In the genomic region with DNA sequence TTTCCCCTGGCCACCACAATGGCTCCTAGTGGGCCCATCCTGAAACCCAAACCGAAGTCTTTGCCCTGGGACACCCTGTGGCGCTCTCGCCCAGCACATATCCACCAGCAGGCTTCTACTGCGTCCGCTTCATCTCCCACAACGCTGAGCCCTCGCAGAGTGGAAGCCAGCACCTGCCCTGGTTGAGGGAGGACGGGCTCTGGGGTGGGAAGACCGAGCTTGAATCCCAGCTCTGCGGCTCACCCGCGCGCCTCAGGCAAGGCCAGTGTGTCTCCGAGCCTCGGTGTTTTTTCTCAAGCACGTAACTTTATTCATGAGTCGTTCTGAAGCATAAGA, we compare ENCODE assay signal across 14 cellular contexts. TPM values are rescaled to one million over a fixed set of nuclear protein-coding genes. Genes with fewer than 3 reads are reported as not detected.
A peak's percentile ranks its signal among the peaks of the same experiment; 100 is the strongest.
DNase-seq lines count a peak whose midpoint lies in the region; ATAC-seq, FAIRE-seq and TF ChIP-seq lines count a peak whose summit lies in the region.
"Had no signal": no experiment of that assay in that cellular context is flagged by ENCODE, and none has a peak within 500 bp of the region (broad histone marks: within the 10 kb centered on the region; RNA-seq: fewer than 3 reads in every experiment).

No MANE protein-coding gene starts in this region.

- H3K4ac ChIP-seq in H1 (replicated peaks; ENCODE audit: insufficient read length, low read depth, low read length) (no peak overlapping the region), neuronal stem cell (ENCODE audit: low read length) (no peak overlapping the region)

- H3K23ac ChIP-seq in H1 (ENCODE audit: insufficient read length), result no peak overlapping the region
- H3K23ac ChIP-seq in neuronal stem cell (ENCODE audit: low read depth, low read length, poor library complexity), result peak overlapping the region; percentile 25

- TF ChIP-seq POLR2A in H1 (IDR thresholded peaks at IDR 0.05; ENCODE audit: control extremely low read depth in 1 of 2, low read depth in 2 of 2, low read length in 2 of 2), result no peak
- no peak for TF ChIP-seq POLR2A in spleen (IDR thresholded peaks at IDR 0.05)
- no peak for TF ChIP-seq POLR2A in stomach (IDR thresholded peaks at IDR 0.05)

- no peak for TF ChIP-seq CTCF in PC-3 (conservative IDR thresholded peaks at IDR 0.05; ENCODE audit: low read depth, low read length)
- no peak for TF ChIP-seq CTCF in H1 (IDR thresholded peaks at IDR 0.05; ENCODE audit: control extremely low read depth in 1 of 3, insufficient read depth in 1 of 3, low read depth in 1 of 3, low read length in 3 of 3)
- TF ChIP-seq CTCF in spleen (IDR thresholded peaks at IDR 0.05 in 8 of 11, conservative IDR thresholded peaks at IDR 0.05 in 3 of 11), result no peak
- no peak for TF ChIP-seq CTCF in stomach (IDR thresholded peaks at IDR 0.05)

- H2BK5ac ChIP-seq in H1 (ENCODE audit: low read depth, low read length) (no peak overlapping the region), neuronal stem cell (ENCODE audit: low read length) (peak overlapping the region; percentile 58)

- no peak overlapping the region for H3K56ac ChIP-seq in H1 (replicated peaks; ENCODE audit: insufficient read length, low read depth, low read length)

- H3K36me3 ChIP-seq in PC-3 (ENCODE audit: low read depth, low read length) (no peaks in the 10 kb centered on the region), H1 (ENCODE audit: control insufficient read depth in 2 of 4, insufficient read depth in 4 of 4, low read length in 3 of 4) (no peaks in the 10 kb centered on the region; a peak in 1 of 8 replicates), neuronal stem cell (replicated peaks in 1 of 2; ENCODE audit: control insufficient read depth in 2 of 2, insufficient read depth in 2 of 2, low read length in 2 of 2) (peaks cover 0 to 14% of the 10 kb centered on the region in 2 donors), spleen (peaks cover 0 to 23% (median 4%) of the 10 kb centered on the region in 6 donors), stomach (peaks cover 5 to 20% (median 19%) of the 10 kb centered on the region in 4 donors)

- H3K27me3 ChIP-seq in PC-3 (ENCODE audit: low read length) (no peaks in the 10 kb centered on the region), H1 (replicated peaks in 1 of 4; ENCODE audit: control insufficient read depth in 3 of 4, extremely low read depth in 1 of 4, insufficient read depth in 3 of 4, low read length in 3 of 4) (no peaks in the 10 kb centered on the region), neuronal stem cell (ENCODE audit: control insufficient read depth in 3 of 3, insufficient read depth in 3 of 3, low read depth in 1 of 3, low read length in 3 of 3) (peaks cover 0 to 3% (median 3%) of the 10 kb centered on the region in 3 experiments), spleen (replicated peaks in 1 of 7) (no peaks in the 10 kb centered on the region), stomach (no peaks in the 10 kb centered on the region)
- H3K27me3 ChIP-seq: BLaER1 treated with 17β-estradiol and CSF1 and Interleukin-3, amounts not matched to agents 10 nM and 100 nM had no signal

- H4K5ac ChIP-seq in H1 (ENCODE audit: insufficient read length, low read depth, low read length), result no peak overlapping the region

- H2AK5ac ChIP-seq in H1 (ENCODE audit: low read depth, low read length) (no peak overlapping the region), neuronal stem cell (ENCODE audit: low read depth, low read length) (peak overlapping the region; percentile 83)

- H3K79me1 ChIP-seq in H1 (ENCODE audit: low read depth, low read length), result no peaks in the 10 kb centered on the region
- H3K79me1 ChIP-seq in neuronal stem cell (ENCODE audit: low read depth, low read length), result no peaks in the 10 kb centered on the region

- H2BK15ac ChIP-seq in H1 (ENCODE audit: low read length) (no peak overlapping the region), neuronal stem cell (ENCODE audit: low read length) (peak overlapping the region; percentile 87)

- CTCF ChIA-PET in PC-3 (lab: Charles Lee), result no interaction called here
- CTCF ChIA-PET in H1 (lab: Charles Lee; ENCODE audit: partially characterized antibody), result interaction anchor here (1.0 to 7.7 kb wide), 6 partner anchors 12 to 288 kb away, joined by 3 to 68 read pairs (median 16); no protein-coding TSS in a partner anchor

- intact Hi-C loops in PC-3 (cut with micrococcal nuclease), result no loop called here
- intact Hi-C loops in spleen (cut with DNase I; ENCODE audit: low total_unique reads), result no loop called here
- intact Hi-C loops in stomach (cut with DNase I; ENCODE audit: low total_unique reads), result loop anchor here (10.0 kb wide), 1 partner anchor 244 kb away; no protein-coding TSS in a partner anchor

- 96% methylated on average over 14 of the region's 17 CpGs; no CpG with 5 or more reads in 1 of the 2 experiments for WGBS in H1 (ENCODE audit: extremely low coverage in 1 of 2, insufficient coverage in 1 of 2, insufficient read length in 1 of 2, insufficient replicate concordance in 2 of 2, low coverage in 1 of 2, low lambda C conversion rate in 2 of 2, missing lambda C conversion rate in 1 of 2), 2 experiments
- no CpG with 5 or more reads among the region's 17 CpGs for WGBS in neuronal stem cell (ENCODE audit: extremely low coverage in 2 of 2, insufficient read length in 2 of 2, insufficient replicate concordance in 1 of 2), 2 donors
- 91 to 94% (median 93%) methylated on average over 17 of the region's 17 CpGs for WGBS in spleen, 5 donors
- WGBS in stomach, 5 donors, result 92 to 94% (median 93%) methylated on average over 14 to 17 of the region's 17 CpGs

- H3F3A ChIP-seq in PC-3 (ENCODE audit: low read length, unreplicated experiment), result no peaks in the 10 kb centered on the region

- H3K4me1 ChIP-seq in PC-3 (ENCODE audit: insufficient read depth, low read length), result no peaks in the 10 kb centered on the region
- peaks cover 0 to 16% (median 1%) of the 10 kb centered on the region in 4 experiments; a peak in 3 of 7 replicates for H3K4me1 ChIP-seq in H1 (replicated peaks in 1 of 4; ENCODE audit: control insufficient read depth in 3 of 4, insufficient read depth in 4 of 4, low read length in 3 of 4)
- H3K4me1 ChIP-seq in neuronal stem cell (ENCODE audit: control insufficient read depth in 2 of 2, insufficient read depth in 1 of 2, low read depth in 1 of 2, low read length in 2 of 2), result peaks cover 10 to 12% of the 10 kb centered on the region in 2 donors
- peaks cover 6 to 47% (median 30%) of the 10 kb centered on the region in 6 donors for H3K4me1 ChIP-seq in spleen
- H3K4me1 ChIP-seq in stomach, result peaks cover 15 to 42% (median 33%) of the 10 kb centered on the region in 4 donors

- no peak overlapping the region for H2BK20ac ChIP-seq in H1 (ENCODE audit: low read length)

- H3K9me3 ChIP-seq in PC-3 (ENCODE audit: low read length), result no peaks in the 10 kb centered on the region
- no peaks in the 10 kb centered on the region for H3K9me3 ChIP-seq in H1 (ENCODE audit: insufficient read depth in 2 of 2, low read depth in 1 of 2, low read length in 1 of 2)
- H3K9me3 ChIP-seq in neuronal stem cell (replicated peaks in 1 of 2; ENCODE audit: control insufficient read depth in 2 of 2, insufficient read depth in 1 of 2, low read depth in 1 of 2, low read length in 2 of 2), result no peaks in the 10 kb centered on the region
- H3K9me3 ChIP-seq in spleen, result no peaks in the 10 kb centered on the region
- no peaks in the 10 kb centered on the region for H3K9me3 ChIP-seq in stomach
- H3K9me3 ChIP-seq: BLaER1 treated with 17β-estradiol and CSF1 and Interleukin-3, amounts not matched to agents 10 nM and 100 nM had no signal

- H3K79me2 ChIP-seq in PC-3 (ENCODE audit: low read length) (no peaks in the 10 kb centered on the region), H1 (ENCODE audit: control insufficient read depth in 1 of 2, insufficient read depth in 2 of 2, low read length in 2 of 2) (no peaks in the 10 kb centered on the region)

- peaks cover 3% of the 10 kb centered on the region; the same call in 1 of the 2 replicates for H3K23me2 ChIP-seq in H1 (ENCODE audit: low read depth, low read length)

- no peak overlapping the region; the same call in 1 of the 2 replicates for H2BK12ac ChIP-seq in H1 (ENCODE audit: low read depth, low read length)
- peak overlapping the region; percentile 63 for H2BK12ac ChIP-seq in neuronal stem cell (ENCODE audit: low read length)

- H2BK120ac ChIP-seq in H1 (replicated peaks; ENCODE audit: low read depth, low read length) (no peak overlapping the region), neuronal stem cell (ENCODE audit: low read depth, low read length) (no peak overlapping the region)

- no peaks in the 10 kb centered on the region for H3K9me2 ChIP-seq in PC-3 (replicated peaks; ENCODE audit: low read length)

- H4K8ac ChIP-seq in H1 (ENCODE audit: extremely low read depth, insufficient read depth, low read length) (no peak overlapping the region), neuronal stem cell (ENCODE audit: low read depth, low read length) (no peak overlapping the region)

- FAIRE-seq in H1 (lab: Jason Lieb, UNC), result no peak
- FAIRE-seq: H54 had no signal

- H3K27ac ChIP-seq in PC-3 (ENCODE audit: low read length) (no peak overlapping the region), H1 (ENCODE audit: low read depth, low read length) (no peak overlapping the region), neuronal stem cell (replicated peaks; ENCODE audit: low read length) (no peak overlapping the region), spleen (no peak overlapping the region), stomach (peak overlapping the region in 1 of 5 donors; percentile 74)
- H3K27ac ChIP-seq: BLaER1 treated with 17β-estradiol and CSF1 and Interleukin-3, amounts not matched to agents 10 nM and 100 nM had no signal

- H3K4me3 ChIP-seq in PC-3 (ENCODE audit: low read length) (no peak overlapping the region), H1 (ENCODE audit: extremely low read depth in 1 of 4, insufficient read depth in 2 of 4, low read depth in 3 of 4, low read length in 4 of 4) (no peak overlapping the region), neuronal stem cell (ENCODE audit: low read length in 2 of 2) (no peak overlapping the region), spleen (no peak overlapping the region), stomach (no peak overlapping the region)
- H3K4me3 ChIP-seq: BLaER1 treated with 17β-estradiol and CSF1 and Interleukin-3, amounts not matched to agents 10 nM and 100 nM had no signal

- no peaks in the 10 kb centered on the region for H4K20me1 ChIP-seq in PC-3 (ENCODE audit: low read length)
- H4K20me1 ChIP-seq in H1 (replicated peaks in 1 of 2; ENCODE audit: control insufficient read depth in 1 of 2, insufficient read depth in 2 of 2, low read length in 2 of 2), result no peaks in the 10 kb centered on the region

- H3K9ac ChIP-seq in PC-3 (ENCODE audit: low read length) (no peak overlapping the region), H1 (replicated peaks in 1 of 4; ENCODE audit: extremely low read depth in 1 of 4, low read depth in 3 of 4, low read length in 3 of 4) (no peak overlapping the region), neuronal stem cell (ENCODE audit: low read depth, low read length, poor library complexity) (no peak overlapping the region)
- H3K9ac ChIP-seq: BLaER1 treated with 17β-estradiol and CSF1 and Interleukin-3, amounts not matched to agents 10 nM and 100 nM had no signal

- H3K4me2 ChIP-seq in PC-3 (ENCODE audit: low read length) (no peak overlapping the region), H1 (ENCODE audit: insufficient read depth in 1 of 2, low read depth in 2 of 2, low read length in 2 of 2) (no peak overlapping the region), neuronal stem cell (ENCODE audit: insufficient read depth, low read length, poor library complexity, severe bottlenecking) (no peak overlapping the region)
- H3K4me2 ChIP-seq: BLaER1 treated with 17β-estradiol and CSF1 and Interleukin-3, amounts not matched to agents 10 nM and 100 nM had no signal

- H2AFZ ChIP-seq in PC-3 (ENCODE audit: low read length) (no peak overlapping the region), H1 (ENCODE audit: low read length) (no peak overlapping the region), neuronal stem cell (ENCODE audit: low read length) (peak overlapping the region; percentile 32)

- no peak overlapping the region for H3K14ac ChIP-seq in H1 (ENCODE audit: insufficient read length)
- peak overlapping the region; percentile 66 for H3K14ac ChIP-seq in neuronal stem cell (ENCODE audit: low read length)

- POLR2A ChIA-PET in PC-3 (lab: Charles Lee; ENCODE audit: unreplicated experiment), result no interaction called here
- POLR2A ChIA-PET in H1 (lab: Charles Lee; ENCODE audit: partially characterized antibody), result interaction anchor here (0.9 to 3.0 kb wide), 2 partner anchors 15 to 26 kb away, joined by 3 to 32 read pairs; a partner anchor contains a TSS

- TF ChIP-seq EP300 in H1 (IDR thresholded peaks at IDR 0.05; ENCODE audit: borderline replicate concordance in 1 of 2, low read depth in 2 of 2, low read length in 2 of 2) (no peak), stomach (IDR thresholded peaks at IDR 0.05) (no peak)

- no TSS peak for BruUV-seq in PC-3 (replicated peaks; lab: Mats Ljungman, UMichigan)

- TF ChIP-seq RAD21 in H1 (IDR thresholded peaks at IDR 0.05 in 1 of 2, conservative IDR thresholded peaks at IDR 0.05 in 1 of 2; ENCODE audit: low read depth in 2 of 2, low read length in 2 of 2), result no peak

- 0 out of 2 replicates have a peak, but pooled peaks have one; percentile 13 for ATAC-seq in PC-3
- ATAC-seq in HG03280 (IDR thresholded peaks at IDR 0.05; ENCODE audit: unreplicated experiment), result no peak

- H4K91ac ChIP-seq in H1 (replicated peaks; ENCODE audit: insufficient read length, low read length) (peak overlapping the region; percentile 40), neuronal stem cell (ENCODE audit: low read depth, low read length, poor library complexity) (no peak overlapping the region)

- no peak overlapping the region for H3K18ac ChIP-seq in H1 (ENCODE audit: extremely low read depth, low read length)
- H3K18ac ChIP-seq in neuronal stem cell (ENCODE audit: low read length), result peak overlapping the region; percentile 65

- no peak for DNase-seq in PC-3
- no peak for DNase-seq in H1 (ENCODE audit: low read depth in 1 of 2, low spot score in 2 of 2)
- no peak for DNase-seq in neuronal stem cell (ENCODE audit: low spot score)
- DNase-seq in spleen, result peak; percentile 50
- DNase-seq in SIG-M5 (lab: John Stamatoyannopoulos, UW), result no peak
- no peak for DNase-seq in stomach
- DNase-seq in NCI-H1694 (lab: John Stamatoyannopoulos, UW), result no peak
- DNase-seq: ACHN; CD4-positive, CD25-positive, alpha-beta regulatory T cell; DMS53; GF-D8 had no signal

RNA-seq across cellular contexts. Expression of a gene that starts 15.6 kb away (rescaled TPM):
- total RNA-seq in PC-3 (2014; rRNA removed) (13.4 and 14.0 TPM in 2 replicates), spleen (10 to 100 TPM; 18.3 to 46.1 (median 33.5) TPM), stomach (10 to 100 TPM in 3 of 5 donors, 1 to 10 TPM in 2; 4.1 to 21.6 (median 17.1) TPM)
- total RNA-seq in H1 (2021; fragmentation: NEBNext Ultra II Directional; extraction: Animal tissue kit (Norgen Biotek cat#: 25700)), result 4.6 and 6.4 TPM in 2 replicates
- polyA plus RNA-seq in H1 (2011; rRNA removed) (8.6 and 10.1 TPM in 2 replicates), spleen (10 to 100 TPM in 1 of 3 donors, 1 to 10 TPM in 2; 5.4 to 13.3 (median 8.0) TPM), stomach (10 to 100 TPM in 1 of 3 donors, 1 to 10 TPM in 2; 4.2 to 19.6 (median 7.0) TPM)
- 8.1 TPM for polyA plus RNA-seq in H1 (2011; cell fraction: cytosol; rRNA removed)
- polyA plus RNA-seq in H1 (2011; cell fraction: nucleus; rRNA removed), result 7.3 TPM
- 4.5 to 8.2 TPM (median 5.7 TPM) in 4 replicates for polyA plus RNA-seq in H1 (2012, experiment 1 of 2)
- polyA plus RNA-seq in H1 (2012, experiment 2 of 2), result 1.9 TPM
- polyA plus RNA-seq in H1 (2013, experiment 1 of 2), result 3.8 TPM
- polyA plus RNA-seq in H1 (2013, experiment 2 of 2), result 4.2 TPM
- polyA minus RNA-seq in H1 (2011; rRNA and poly(A)+ RNA removed), result 23.2 and 30.8 TPM in 2 replicates
- polyA minus RNA-seq in H1 (2011; cell fraction: cytosol; rRNA and poly(A)+ RNA removed), result 7.7 TPM
- polyA minus RNA-seq in H1 (2011; cell fraction: nucleus; rRNA and poly(A)+ RNA removed), result 7.2 TPM
- polyA plus RNA-seq in neuronal stem cell (2013, experiment 1 of 2), result 3.0 TPM
- 2.9 TPM for polyA plus RNA-seq in neuronal stem cell (2013, experiment 2 of 2)

RNA-seq across cellular contexts. Expression of a gene that starts 21.2 kb away (rescaled TPM):
- total RNA-seq in PC-3 (2014; rRNA removed) (0.12 and 0.15 TPM in 2 replicates), spleen (1 to 10 TPM in 6 of 7 donors, under 1 TPM in 1; 0.97 to 2.9 (median 1.7) TPM), stomach (10 to 100 TPM in 2 of 5 donors, 1 to 10 TPM in 2, not detected in 1; 3.5 to 33.8 (median 9.1) TPM)
- 0.13 and 0.25 TPM in 2 replicates for total RNA-seq in H1 (2021; fragmentation: NEBNext Ultra II Directional; extraction: Animal tissue kit (Norgen Biotek cat#: 25700))
- polyA plus RNA-seq in H1 (2011; rRNA removed) (0.09 and 0.57 TPM in 2 replicates), spleen (under 1 TPM; 0.38 to 0.56 (median 0.43) TPM), stomach (1 to 10 TPM; 1.1 to 5.8 (median 2.4) TPM)
- 0.32 TPM for polyA plus RNA-seq in H1 (2011; cell fraction: cytosol; rRNA removed)
- 0.47 TPM for polyA plus RNA-seq in H1 (2011; cell fraction: nucleus; rRNA removed)
- 0.16 to 0.46 TPM (median 0.30 TPM) in 4 replicates for polyA plus RNA-seq in H1 (2012, experiment 1 of 2)
- 0.17 TPM for polyA plus RNA-seq in H1 (2012, experiment 2 of 2)
- polyA plus RNA-seq in H1 (2013, experiment 1 of 2), result 0.59 TPM
- 0.28 TPM for polyA plus RNA-seq in H1 (2013, experiment 2 of 2)
- 0.05 and 0.19 TPM in 2 replicates for polyA minus RNA-seq in H1 (2011; rRNA and poly(A)+ RNA removed)
- not detected for polyA minus RNA-seq in H1 (2011; cell fraction: cytosol; rRNA and poly(A)+ RNA removed)
- not detected for polyA minus RNA-seq in H1 (2011; cell fraction: nucleus; rRNA and poly(A)+ RNA removed)
- 0.26 TPM for polyA plus RNA-seq in neuronal stem cell (2013, experiment 1 of 2)
- 0.24 TPM for polyA plus RNA-seq in neuronal stem cell (2013, experiment 2 of 2)
- total RNA-seq: CD4-positive, CD25-positive, alpha-beta regulatory T cell had no signal
- polyA plus RNA-seq: CD4-positive, CD25-positive, alpha-beta regulatory T cell had no signal
